Comparison of ENCODE assay signal across 8 cellular contexts in genomic region chr12:46368138-46368537, GRCh38. TPM values are rescaled to one million over a fixed set of nuclear protein-coding genes. Genes with fewer than 3 reads are reported as not detected.
A peak's percentile ranks its signal among the peaks of the same experiment; 100 is the strongest.
DNase-seq lines count a peak whose midpoint lies in the region; ATAC-seq and TF ChIP-seq lines count a peak whose summit lies in the region.

No MANE protein-coding gene starts in this region.

- no peak for DNase-seq in right atrium auricular region (ENCODE audit: low spot score)
- no peak for DNase-seq in left ventricle myocardium superior
- DNase-seq in vagina (ENCODE audit: extremely low spot score in 2 of 2), result no peak
- DNase-seq in HuH-7.5 (ENCODE audit: low spot score), result no peak
- DNase-seq in left colon, result no peak

- TF ChIP-seq CTCF in right atrium auricular region (IDR thresholded peaks at IDR 0.05), result no peak
- no peak for TF ChIP-seq CTCF in vagina (IDR thresholded peaks at IDR 0.05)

- H3K4me3 ChIP-seq in right atrium auricular region (peak overlapping the region; percentile 95 to 99), mucosa of stomach (ENCODE audit: low read length) (no peak overlapping the region), vagina (peak overlapping the region; percentile 76 to 88)

- intact Hi-C loops in left ventricle myocardium superior (cut with micrococcal nuclease) (loop anchor here (5.0 kb wide), 1 partner anchor 299 kb away; no protein-coding TSS in a partner anchor), vagina (cut with DNase I) (no loop called here), left colon (cut with DNase I, micrococcal nuclease) (loop anchor here in 1 of 2 donors (10.0 kb wide), 2 partner anchors 93 to 213 kb away; no protein-coding TSS in a partner anchor)

- peak overlapping the region; percentile 40 for H3K9ac ChIP-seq in mucosa of stomach (ENCODE audit: low read length)

- H3K4me1 ChIP-seq in right atrium auricular region (peaks cover 0 to 76% of the 10 kb centered on the region in 2 donors), mucosa of stomach (ENCODE audit: control insufficient read depth, insufficient read depth, low read length) (peaks cover 42% of the 10 kb centered on the region), vagina (peaks cover 75% of the 10 kb centered on the region)

- TF ChIP-seq POLR2A in vagina (IDR thresholded peaks at IDR 0.05), result no peak

- H3K36me3 ChIP-seq in right atrium auricular region (peaks cover 80% of the 10 kb centered on the region), mucosa of stomach (ENCODE audit: control insufficient read depth, insufficient read depth, low read length) (peaks cover 9% of the 10 kb centered on the region), vagina (peaks cover 0 to 79% of the 10 kb centered on the region in 2 donors)

- H3K27ac ChIP-seq in right atrium auricular region, result peak overlapping the region; percentile 12 to 100
- H3K27ac ChIP-seq in cingulate gyrus (ENCODE audit: low read depth, low read length), result peak overlapping the region; percentile 55
- H3K27ac ChIP-seq in vagina, result peak overlapping the region; percentile 99

- H3K27me3 ChIP-seq in right atrium auricular region (no peaks in the 10 kb centered on the region), mucosa of stomach (ENCODE audit: control insufficient read depth, insufficient read depth, low read length) (no peaks in the 10 kb centered on the region), vagina (no peaks in the 10 kb centered on the region)

- no peak for ATAC-seq in left ventricle myocardium superior
- no peak for ATAC-seq in left colon
- no peak for ATAC-seq in GM21526 (IDR thresholded peaks at IDR 0.05; ENCODE audit: low FRiP score, unreplicated experiment)

- no peaks in the 10 kb centered on the region for H3K9me3 ChIP-seq in right atrium auricular region
- H3K9me3 ChIP-seq in mucosa of stomach (ENCODE audit: control insufficient read depth, low read length), result no peaks in the 10 kb centered on the region
- no peaks in the 10 kb centered on the region for H3K9me3 ChIP-seq in vagina

RNA-seq across cellular contexts. Expression of gene SLC38A2, which starts 4.4 kb away (rescaled TPM):
- total RNA-seq in right atrium auricular region (100 to 1,000 TPM; 192 to 204 TPM), left ventricle myocardium superior (165 TPM), vagina (352 TPM), left colon (100 to 1,000 TPM; 128 to 220 TPM)
